ENCODE assay signal across 15 cellular contexts in genomic region chr7:13882051-13882450, GRCh38.
DNase-seq lines count a peak whose midpoint lies in the region; ATAC-seq lines count a peak whose summit lies in the region.
"Had no signal": no experiment of that assay in that cellular context is flagged by ENCODE, and none has a peak within 500 bp of the region (broad histone marks: within the 10 kb centered on the region; RNA-seq: fewer than 3 reads in every experiment).

No MANE protein-coding gene starts in this region.

- DNase-seq in EL (peak; percentile 15), M059J (ENCODE audit: low read depth) (peak; percentile 26), fibroblast of gingiva (ENCODE audit: low read depth) (peak; percentile 12), renal cortical epithelial cell (ENCODE audit: low read depth) (peak; percentile 12), DMS153 treated with DMSO at 0.1 percent for 48 hours (lab: John Stamatoyannopoulos, UW; ENCODE audit: unreplicated experiment) (no peak), SKM-1 (lab: John Stamatoyannopoulos, UW; ENCODE audit: unreplicated experiment) (no peak)
- DNase-seq: Calu3; CD8-positive, alpha-beta T cell; DMS53; DND-41; GDM1; GOT3; H7 had no signal

- ATAC-seq in activated CD4-positive, CD25-positive, alpha-beta regulatory T cell treated with anti-CD3 and anti-CD28 coated beads, Interleukin-2, amount 50 U/mL, for 24 hours, result no peak
- ATAC-seq: CD8-positive, alpha-beta T cell; K562 had no signal

Comparison
In these comparisons a context has a peak if more than half of its experiments do, and no peak if none do; other contexts are left out.
1. DNase-seq: peak in EL (single experiment), M059J (single experiment), fibroblast of gingiva (single experiment) and renal cortical epithelial cell (single experiment); none in DMS153 treated with DMSO at 0.1 percent for 48 hours (single experiment) and SKM-1 (single experiment).